ENCODE assay signal across 22 cellular contexts in genomic region chr1:116408803-116409720, GRCh38. TPM values are rescaled to one million over a fixed set of nuclear protein-coding genes. Genes with fewer than 3 reads are reported as not detected.
DNase-seq lines count a peak whose midpoint lies in the region; ATAC-seq, FAIRE-seq and TF ChIP-seq lines count a peak whose summit lies in the region.
"Had no signal": no experiment of that assay in that cellular context is flagged by ENCODE, and none has a peak within 500 bp of the region (broad histone marks: within the 10 kb centered on the region; RNA-seq: fewer than 3 reads in every experiment).

No MANE protein-coding gene starts in this region.

- no peaks in the 10 kb centered on the region for H3K4me1 ChIP-seq in CD4-positive, CD25-positive, alpha-beta regulatory T cell (ENCODE audit: control insufficient read depth, insufficient read depth, low read length, poor library complexity, severe bottlenecking)
- H3K4me1 ChIP-seq in CD4-positive, alpha-beta memory T cell (ENCODE audit: insufficient read depth, low read length) = no peaks in the 10 kb centered on the region
- H3K4me1 ChIP-seq in mammary epithelial cell (ENCODE audit: insufficient read depth, low read length) (peaks cover 46% of the 10 kb centered on the region), HepG2 (ENCODE audit: insufficient read depth, low read length) (peaks cover 34% of the 10 kb centered on the region)
- H3K4me1 ChIP-seq: parathyroid adenoma, sigmoid colon had no signal

- TF ChIP-seq EP300 in HepG2 (IDR thresholded peaks at IDR 0.05; ENCODE audit: low read depth in 2 of 2, low read length in 2 of 2) = no peak
- TF ChIP-seq EP300 in HepG2 (CRISPR knock-in tag; IDR thresholded peaks at IDR 0.05; ENCODE audit: borderline replicate concordance) = no peak

- no peaks in the 10 kb centered on the region for H3K9me3 ChIP-seq in CD4-positive, CD25-positive, alpha-beta regulatory T cell (ENCODE audit: control insufficient read depth in 2 of 2, low read length in 2 of 2)
- no peaks in the 10 kb centered on the region for H3K9me3 ChIP-seq in CD4-positive, alpha-beta memory T cell (ENCODE audit: control insufficient read depth in 1 of 2, low read length in 2 of 2)
- H3K9me3 ChIP-seq in mammary epithelial cell (replicated peaks; ENCODE audit: insufficient read depth, low read length) (no peaks in the 10 kb centered on the region), HepG2 (ENCODE audit: low read length) (no peaks in the 10 kb centered on the region)
- H3K9me3 ChIP-seq: sigmoid colon had no signal

- H4K20me1 ChIP-seq in mammary epithelial cell (ENCODE audit: insufficient read depth, low read length) (peaks cover 3% of the 10 kb centered on the region), HepG2 (ENCODE audit: insufficient read depth, low read length) (no peaks in the 10 kb centered on the region)

- 72% methylated on average over 11 of the region's 13 CpGs for WGBS in mammary epithelial cell (ENCODE audit: low coverage, missing lambda C conversion rate)
- 95% methylated on average over 7 of the region's 13 CpGs for WGBS in HepG2 (ENCODE audit: low lambda C conversion rate)

- no peak overlapping the region for H2AFZ ChIP-seq in mammary epithelial cell (ENCODE audit: low read depth, low read length)
- no peak overlapping the region for H2AFZ ChIP-seq in HepG2 (ENCODE audit: low read length)
- H2AFZ ChIP-seq: parathyroid adenoma had no signal

- no peak for FAIRE-seq in HepG2 (lab: Jason Lieb, UNC)

- no peaks in the 10 kb centered on the region for H3K27me3 Mint-ChIP-seq in CD4-positive, CD25-positive, alpha-beta regulatory T cell
- H3K27me3 Mint-ChIP-seq in CD4-positive, alpha-beta memory T cell = no peaks in the 10 kb centered on the region
- H3K27me3 Mint-ChIP-seq: activated B cell treated with CpG ODN at 0.5 μM for 24 hours; activated T-cell treated with anti-CD3 and anti-CD28 coated beads, Interleukin-2, amount 50 U/mL, for 24 hours had no signal

- no peak overlapping the region for H3K27ac ChIP-seq in CD4-positive, CD25-positive, alpha-beta regulatory T cell (ENCODE audit: insufficient read depth, low read length, poor library complexity, severe bottlenecking)
- H3K27ac ChIP-seq in CD4-positive, alpha-beta memory T cell (ENCODE audit: low read depth, low read length) = no peak overlapping the region
- no peak overlapping the region for H3K27ac ChIP-seq in mammary epithelial cell (ENCODE audit: insufficient read depth, low read depth, low read length)
- H3K27ac ChIP-seq in HepG2 (ENCODE audit: extremely low read length, insufficient read depth, low read length) = no peak overlapping the region
- H3K27ac ChIP-seq: parathyroid adenoma, sigmoid colon had no signal

- in situ Hi-C loops in mammary epithelial cell (cut with MboI; ENCODE audit: low sequenced_read_pairs in 2 of 2) = no loop called here
- in situ Hi-C loops in HepG2 (cut with HindIII; ENCODE audit: extremely low pct_ligation_motif_present, low pct_unique_long_range_greater_than_20kb) = loop anchor here (10.0 kb wide), 1 partner anchor 76 kb away; no protein-coding TSS in a partner anchor

- no peak for TF ChIP-seq POLR2A in HepG2 (IDR thresholded peaks at IDR 0.05; ENCODE audit: insufficient read depth in 1 of 2, low read depth in 2 of 2, low read length in 2 of 2)

- peaks cover 4 to 22% (median 16%) of the 10 kb centered on the region in 4 donors for H3K4me1 Mint-ChIP-seq in CD4-positive, CD25-positive, alpha-beta regulatory T cell
- peaks cover 8 to 18% (median 12%) of the 10 kb centered on the region in 4 donors for H3K4me1 Mint-ChIP-seq in CD4-positive, alpha-beta memory T cell
- H3K4me1 Mint-ChIP-seq: nephron progenitor cell had no signal

- TF ChIP-seq CTCF in mammary epithelial cell (conservative IDR thresholded peaks at IDR 0.05 in 1 of 2, IDR thresholded peaks at IDR 0.05 in 1 of 2; ENCODE audit: extremely low read depth in 1 of 2, insufficient read depth in 1 of 2, low read depth in 1 of 2, low read length in 2 of 2) = no peak
- no peak for TF ChIP-seq CTCF in HepG2 (CRISPR knock-in tag; IDR thresholded peaks at IDR 0.05)

- no TSS peak for BruUV-seq in mammary epithelial cell (replicated peaks; lab: Mats Ljungman, UMichigan)
- no TSS peak for BruUV-seq in HepG2 (replicated peaks; lab: Mats Ljungman, UMichigan)

- H3K4me3 Mint-ChIP-seq in CD4-positive, CD25-positive, alpha-beta regulatory T cell = no peak overlapping the region
- no peak overlapping the region for H3K4me3 Mint-ChIP-seq in CD4-positive, alpha-beta memory T cell
- H3K4me3 Mint-ChIP-seq: activated B cell treated with CpG ODN at 0.5 μM for 24 hours; activated T-cell treated with anti-CD3 and anti-CD28 coated beads, Interleukin-2, amount 50 U/mL, for 24 hours; nephron progenitor cell had no signal

- dilution Hi-C loops in mammary epithelial cell (cut with HindIII; ENCODE audit: low sequenced_read_pairs) = loop anchor here (5.0 to 10.0 kb wide), 2 partner anchors 66 to 87 kb away; no protein-coding TSS in a partner anchor

- H3K4me3 ChIP-seq in CD4-positive, CD25-positive, alpha-beta regulatory T cell (ENCODE audit: low read depth, low read length) = no peak overlapping the region
- no peak overlapping the region for H3K4me3 ChIP-seq in CD4-positive, alpha-beta memory T cell (ENCODE audit: low read length in 2 of 2)
- H3K4me3 ChIP-seq in mammary epithelial cell (replicated peaks in 1 of 3; ENCODE audit: insufficient read depth in 1 of 3, low read depth in 2 of 3, low read length in 3 of 3) (no peak overlapping the region), HepG2 (replicated peaks in 1 of 3; ENCODE audit: insufficient read depth in 1 of 3, low read depth in 2 of 3, low read length in 3 of 3) (no peak overlapping the region)
- H3K4me3 ChIP-seq: sigmoid colon had no signal

- CTCF ChIA-PET in CD4-positive, alpha-beta memory T cell (lab: Charles Lee; ENCODE audit: partially characterized antibody) = interaction anchor here (1.5 to 2.1 kb wide), 2 partner anchors 76 to 177 kb away, joined by 4 to 6 read pairs; no protein-coding TSS in a partner anchor
- CTCF ChIA-PET in mammary epithelial cell (lab: Charles Lee; ENCODE audit: low non-redundant PET) = no interaction called here
- CTCF ChIA-PET in HepG2 (lab: Yijun Ruan, JAX; ENCODE audit: low intra/inter-chr PET ratio, low total read pairs) = no interaction called here

- peak overlapping the region in 2 of 3 donors; percentile 2 to 75 for H3K27ac Mint-ChIP-seq in CD4-positive, CD25-positive, alpha-beta regulatory T cell
- peak overlapping the region in 4 of 7 donors; percentile 4 to 38 (median 37) for H3K27ac Mint-ChIP-seq in CD4-positive, alpha-beta memory T cell
- H3K27ac Mint-ChIP-seq: activated B cell treated with CpG ODN at 0.5 μM for 24 hours had no signal

- ATAC-seq in CD4-positive, CD25-positive, alpha-beta regulatory T cell (ENCODE audit: low read depth in 2 of 2) = no peak
- ATAC-seq in HepG2 (no peak), HG02870 (IDR thresholded peaks at IDR 0.05; ENCODE audit: unreplicated experiment) (no peak), GM19035 (IDR thresholded peaks at IDR 0.05; ENCODE audit: unreplicated experiment) (no peak)

- H3K9me3 Mint-ChIP-seq in CD4-positive, CD25-positive, alpha-beta regulatory T cell = no peaks in the 10 kb centered on the region
- peaks cover 0 to 2% (median 0%) of the 10 kb centered on the region in 8 donors for H3K9me3 Mint-ChIP-seq in CD4-positive, alpha-beta memory T cell
- H3K9me3 Mint-ChIP-seq: activated B cell treated with CpG ODN at 0.5 μM for 24 hours; activated T-cell treated with anti-CD3 and anti-CD28 coated beads, Interleukin-2, amount 50 U/mL, for 24 hours; nephron progenitor cell had no signal

- no peak for DNase-seq in CD4-positive, CD25-positive, alpha-beta regulatory T cell
- no peak for DNase-seq in CD4-positive, alpha-beta memory T cell
- DNase-seq in mammary epithelial cell (no peak), HepG2 (ENCODE audit: low spot score) (no peak), hippocampal formation (lab: John Stamatoyannopoulos, UW) (no peak)
- DNase-seq: activated B cell treated with CpG ODN at 0.5 μM for 24 hours; activated CD8-positive, alpha-beta memory T cell treated with anti-CD3 and anti-CD28 coated beads for 24 hours; activated naive CD4-positive, alpha-beta T cell treated with Interleukin-2 at 50 U/mL for 16 hours; activated T-cell treated with anti-CD3 and anti-CD28 coated beads, Interleukin-2, amount 50 U/mL, for 24 hours; aorta; cerebellar nuclear complex; DND-41; NCI-H1105; NCI-H2029; NCI-H226; NCI-H774; nephron progenitor cell; sigmoid colon; T1000 had no signal

- TF ChIP-seq RAD21 in HepG2 (CRISPR knock-in tag; IDR thresholded peaks at IDR 0.05) = no peak

- POLR2A ChIA-PET in CD4-positive, alpha-beta memory T cell (lab: Charles Lee; ENCODE audit: partially characterized antibody) = interaction anchor here (1.1 to 5.1 kb wide), 4 partner anchors 10 to 63 kb away, joined by 3 to 32 read pairs (median 5); no protein-coding TSS in a partner anchor
- POLR2A ChIA-PET in HepG2 (lab: Yijun Ruan, JAX) = interaction anchor here (5.7 kb wide), 1 partner anchor 66 kb away, joined by 35 read pairs; no protein-coding TSS in a partner anchor

- peaks cover 40% of the 10 kb centered on the region for H3K36me3 ChIP-seq in CD4-positive, CD25-positive, alpha-beta regulatory T cell (ENCODE audit: control insufficient read depth, insufficient read depth, low read length)
- peaks cover 21% of the 10 kb centered on the region for H3K36me3 ChIP-seq in CD4-positive, alpha-beta memory T cell (ENCODE audit: insufficient read depth, low read length)
- H3K36me3 ChIP-seq in mammary epithelial cell (ENCODE audit: insufficient read depth, low read length) (peaks cover 28% of the 10 kb centered on the region), HepG2 (replicated peaks in 1 of 2; ENCODE audit: control insufficient read depth in 1 of 2, insufficient read depth in 2 of 2, low read length in 2 of 2) (peaks cover 18 to 32% of the 10 kb centered on the region in 2 experiments)

- H3K27me3 ChIP-seq in CD4-positive, CD25-positive, alpha-beta regulatory T cell (ENCODE audit: control insufficient read depth, insufficient read depth, low read length) = no peaks in the 10 kb centered on the region
- H3K27me3 ChIP-seq in CD4-positive, alpha-beta memory T cell (ENCODE audit: insufficient read depth, low read length) = no peaks in the 10 kb centered on the region
- H3K27me3 ChIP-seq in mammary epithelial cell (ENCODE audit: insufficient read depth, low read length) = no peaks in the 10 kb centered on the region
- no peaks in the 10 kb centered on the region for H3K27me3 ChIP-seq in HepG2 (ENCODE audit: control insufficient read depth in 1 of 2, insufficient read depth in 2 of 2, low read length in 2 of 2)
- H3K27me3 ChIP-seq: sigmoid colon had no signal

- peak overlapping the region; percentile 34 for H3K4me2 ChIP-seq in mammary epithelial cell (ENCODE audit: insufficient read depth, low read depth, low read length)
- no peak overlapping the region for H3K4me2 ChIP-seq in HepG2 (ENCODE audit: low read depth, low read length)

- H3K79me2 ChIP-seq in mammary epithelial cell (ENCODE audit: insufficient read depth, low read length) (no peaks in the 10 kb centered on the region), HepG2 (ENCODE audit: insufficient read depth, low read length) (no peaks in the 10 kb centered on the region)
- H3K79me2 ChIP-seq: parathyroid adenoma had no signal

- intact Hi-C loops in CD4-positive, alpha-beta memory T cell (cut with micrococcal nuclease) = no loop called here
- intact Hi-C loops in mammary epithelial cell (cut with micrococcal nuclease) = loop anchor here (1.0 kb wide), 1 partner anchor 24 kb away; no protein-coding TSS in a partner anchor
- intact Hi-C loops in HepG2 (cut with micrococcal nuclease; ENCODE audit: unreplicated experiment) = no loop called here

- peaks cover 43% of the 10 kb centered on the region for H3K36me3 Mint-ChIP-seq in CD4-positive, CD25-positive, alpha-beta regulatory T cell
- peaks cover 33 to 49% of the 10 kb centered on the region in 2 donors for H3K36me3 Mint-ChIP-seq in CD4-positive, alpha-beta memory T cell

- no peak overlapping the region for H3K9ac ChIP-seq in mammary epithelial cell (ENCODE audit: insufficient read depth, low read length)
- no peak overlapping the region for H3K9ac ChIP-seq in HepG2 (ENCODE audit: insufficient read depth, low read depth, low read length)
- H3K9ac ChIP-seq: parathyroid adenoma had no signal

RNA-seq across cellular contexts. Expression of gene ATP1A1, which starts 36.0 kb away (rescaled TPM):
- total RNA-seq in CD4-positive, CD25-positive, alpha-beta regulatory T cell = 228 TPM
- 10 to 100 TPM; 52.4 to 63.8 (median 58.8) TPM for polyA plus RNA-seq in CD4-positive, CD25-positive, alpha-beta regulatory T cell
- total RNA-seq in CD4-positive, alpha-beta memory T cell = 100 to 1,000 TPM; 251 to 256 TPM
- 10 to 100 TPM; 46.5 to 74.3 TPM for polyA plus RNA-seq in CD4-positive, alpha-beta memory T cell
- total RNA-seq in mammary epithelial cell (100 to 1,000 TPM; 359 to 505 TPM), HepG2 (2016; rRNA removed; fragmentation: Illumina TruSeq; extraction: Trizol) (210 and 280 TPM in 2 replicates)
- polyA plus RNA-seq in mammary epithelial cell (660 TPM), HepG2 (2011; rRNA removed) (627 and 705 TPM in 2 replicates)
- polyA minus RNA-seq in mammary epithelial cell = 731 TPM
- total RNA-seq in HepG2 (2016; cell fraction: cytosol; rRNA removed; fragmentation: Illumina TruSeq; extraction: Trizol; ENCODE audit: low read depth) = 60.3 and 83.4 TPM in 2 replicates
- total RNA-seq in HepG2 (2016; cell fraction: insoluble cytoplasmic fraction; rRNA removed; fragmentation: Illumina TruSeq; extraction: Trizol) = 183 and 291 TPM in 2 replicates
- 133 and 176 TPM in 2 replicates for total RNA-seq in HepG2 (2016; cell fraction: membrane; rRNA removed; fragmentation: Illumina TruSeq; extraction: Trizol)
- 383 and 432 TPM in 2 replicates for total RNA-seq in HepG2 (2016; cell fraction: nucleus; rRNA removed; fragmentation: Illumina TruSeq; extraction: Trizol)
- 735 and 774 TPM in 2 replicates for polyA plus RNA-seq in HepG2 (2011; cell fraction: cytosol; rRNA removed)
- 313 and 327 TPM in 2 replicates for polyA plus RNA-seq in HepG2 (2011; cell fraction: nucleus; rRNA removed)
- 467 and 657 TPM in 2 replicates for polyA plus RNA-seq in HepG2 (2012)
- 69.6 and 84.9 TPM in 2 replicates for polyA plus RNA-seq in HepG2 (2016; cell fraction: cytosol; fragmentation: Illumina TruSeq; extraction: Trizol; ENCODE audit: low read depth)
- polyA plus RNA-seq in HepG2 (2016; cell fraction: insoluble cytoplasmic fraction; fragmentation: Illumina TruSeq; extraction: Trizol; ENCODE audit: low read depth) = 219 and 228 TPM in 2 replicates
- 106 and 149 TPM in 2 replicates for polyA plus RNA-seq in HepG2 (2016; cell fraction: membrane; fragmentation: Illumina TruSeq; extraction: Trizol; ENCODE audit: low read depth)
- 515 and 526 TPM in 2 replicates for polyA plus RNA-seq in HepG2 (2016; cell fraction: nucleus; fragmentation: Illumina TruSeq; extraction: Trizol; ENCODE audit: insufficient read depth, low read depth)
- polyA minus RNA-seq in HepG2 (2011; rRNA and poly(A)+ RNA removed; ENCODE audit: low replicate concordance) = 367 and 928 TPM in 2 replicates
- polyA minus RNA-seq in HepG2 (2011; cell fraction: cytosol; rRNA and poly(A)+ RNA removed) = 438 and 487 TPM in 2 replicates
- polyA minus RNA-seq in HepG2 (2011; cell fraction: nucleus; rRNA and poly(A)+ RNA removed) = 356 and 442 TPM in 2 replicates
